Comparison of ENCODE assay signal across 2 cellular contexts in genomic region chr4:53937918-53938317, GRCh38.
TF ChIP-seq lines count a peak whose summit lies in the region.

No MANE protein-coding gene starts in this region.

TF ChIP-seq in SK-N-SH, 30 proteins besides CTCF, POLR2A, EP300 and RAD21 (continues in another document):
- no peak for TF ChIP-seq SMC3 (IDR thresholded peaks at IDR 0.05; ENCODE audit: low read depth, low read length)
- no peak for TF ChIP-seq CHD2 (IDR thresholded peaks at IDR 0.05; ENCODE audit: low read length, partially characterized antibody)
- no peak for TF ChIP-seq FOXM1 (IDR thresholded peaks at IDR 0.05; ENCODE audit: low read depth)
- TF ChIP-seq FOXJ3 (CRISPR knock-in tag; IDR thresholded peaks at IDR 0.05) = no peak
- TF ChIP-seq TEAD4 (IDR thresholded peaks at IDR 0.05; ENCODE audit: borderline replicate concordance, insufficient read depth) = peak; percentile 21; the same call in 1 of the 2 replicates
- peak; percentile 50; the same call in 1 of the 2 replicates for TF ChIP-seq FOSL2 (IDR thresholded peaks at IDR 0.05; ENCODE audit: borderline replicate concordance, low read depth)
- TF ChIP-seq PBX3 (IDR thresholded peaks at IDR 0.05) = peak; percentile 33; the same call in 1 of the 2 replicates
- TF ChIP-seq USF2 (IDR thresholded peaks at IDR 0.05; ENCODE audit: borderline replicate concordance, low read depth, low read length) = no peak
- TF ChIP-seq RFX5 (IDR thresholded peaks at IDR 0.05; ENCODE audit: low read length) = no peak
- no peak for TF ChIP-seq ZBTB33 (IDR thresholded peaks at IDR 0.05; ENCODE audit: borderline replicate concordance, low read depth)
- TF ChIP-seq EZH2phosphoT487 (IDR thresholded peaks at IDR 0.05; ENCODE audit: borderline replicate concordance, low read depth) = no peak
- no peak for TF ChIP-seq ELF1 (IDR thresholded peaks at IDR 0.05)
- no peak for TF ChIP-seq POLR2AphosphoS5 (IDR thresholded peaks at IDR 0.05; ENCODE audit: low read depth, low read length)
- no peak for TF ChIP-seq RCOR1 (IDR thresholded peaks at IDR 0.05; ENCODE audit: low read length)
- TF ChIP-seq TAF1 (IDR thresholded peaks at IDR 0.05; ENCODE audit: borderline replicate concordance, low read depth, low read length) = no peak
- TF ChIP-seq IRF3 (IDR thresholded peaks at IDR 0.05; ENCODE audit: low read depth, low read length) = no peak
- no peak for TF ChIP-seq GATA2 (CRISPR knock-in tag; IDR thresholded peaks at IDR 0.05)
- no peak for TF ChIP-seq MEF2A (IDR thresholded peaks at IDR 0.05; ENCODE audit: borderline replicate concordance, low read depth)
- TF ChIP-seq JUND (IDR thresholded peaks at IDR 0.05) = peak; percentile 69; the same call in 1 of the 2 replicates
- TF ChIP-seq MAX (IDR thresholded peaks at IDR 0.05; ENCODE audit: low read depth) = 0 out of 2 replicates have a peak, but pooled peaks have one; percentile 37
- TF ChIP-seq TCF12 (IDR thresholded peaks at IDR 0.05) = peak; percentile 50; the same call in 1 of the 2 replicates
- TF ChIP-seq REST (IDR thresholded peaks at IDR 0.05; ENCODE audit: low read depth, low read length) = no peak
- TF ChIP-seq NFIC (IDR thresholded peaks at IDR 0.05; ENCODE audit: borderline replicate concordance) = peak; percentile 42; the same call in 1 of the 2 replicates

TF ChIP-seq in endothelial cell of umbilical vein, 7 proteins besides CTCF, POLR2A, EP300 and RAD21:
- TF ChIP-seq POLR2AphosphoS5 (IDR thresholded peaks at IDR 0.05; ENCODE audit: insufficient read depth, low read depth, low read length) (no peak), MAX (IDR thresholded peaks at IDR 0.05; ENCODE audit: insufficient read depth, insufficient read length) (no peak), FOS (IDR thresholded peaks at IDR 0.05; ENCODE audit: borderline replicate concordance, insufficient read depth, low read length) (no peak), GATA2 (IDR thresholded peaks at IDR 0.05; ENCODE audit: insufficient read depth, insufficient read length, low read depth, low read length) (peak; percentile 33), JUN (IDR thresholded peaks at IDR 0.05; ENCODE audit: borderline replicate concordance, insufficient read depth, insufficient read length, low read depth) (no peak)
